ENCODE assay signal across 8 cellular contexts in the genomic region with DNA sequence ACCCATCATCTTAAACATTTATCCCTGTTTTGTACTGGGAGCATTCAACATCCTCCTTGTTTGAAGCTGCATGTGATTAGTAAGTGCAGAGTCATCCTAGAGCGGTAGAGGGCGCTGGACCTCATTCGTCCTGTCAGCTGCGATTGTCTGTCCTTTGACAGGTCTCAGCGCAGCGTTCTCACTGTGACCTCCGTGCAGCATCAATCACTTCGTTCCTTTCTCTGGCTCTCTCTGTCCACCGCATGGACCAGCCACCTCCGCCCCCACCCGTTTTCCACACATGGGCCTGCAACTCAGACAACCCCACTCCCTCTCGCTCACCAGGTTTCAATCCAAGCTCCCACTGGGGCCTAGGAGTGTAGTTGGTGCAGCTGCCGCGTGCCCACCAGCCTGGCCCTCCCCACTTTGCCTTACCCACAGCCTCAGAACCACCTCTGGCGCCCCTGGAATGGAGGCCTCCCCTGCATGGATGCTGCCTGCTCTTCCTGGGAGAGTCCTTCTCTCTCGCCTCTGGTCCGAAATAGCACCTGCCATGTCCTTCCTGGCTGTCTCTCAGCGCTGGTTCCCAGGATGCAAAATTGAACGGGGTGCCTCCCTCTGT.
A peak's percentile ranks its signal among the peaks of the same experiment; 100 is the strongest.
DNase-seq lines count a peak whose midpoint lies in the region; ATAC-seq lines count a peak whose summit lies in the region.

No MANE protein-coding gene starts in this region.

- no peak overlapping the region for H3K27ac Mint-ChIP-seq in activated naive CD8-positive, alpha-beta T cell treated with anti-CD3 and anti-CD28 coated beads, Interleukin-2, amount 50 U/mL, for 24 hours

- ATAC-seq in HG03342 (IDR thresholded peaks at IDR 0.05; ENCODE audit: unreplicated experiment) (peak; percentile 51), left cardiac atrium (peak; percentile 51 to 66)
- no peak for ATAC-seq in activated naive CD8-positive, alpha-beta T cell treated with anti-CD3 and anti-CD28 coated beads, Interleukin-2, amount 50 U/mL, for 24 hours

- H3K27me3 Mint-ChIP-seq in activated naive CD8-positive, alpha-beta T cell treated with anti-CD3 and anti-CD28 coated beads, Interleukin-2, amount 50 U/mL, for 24 hours: peaks cover 3% of the 10 kb centered on the region

- no peak overlapping the region for H3K27ac ChIP-seq in BLaER1 treated with 17β-estradiol and CSF1 and Interleukin-3, amounts not matched to agents 10 nM and 100 nM

- H3K9ac ChIP-seq in BLaER1 treated with 17β-estradiol and CSF1 and Interleukin-3, amounts not matched to agents 10 nM and 100 nM: peak overlapping the region in 1 of 11 experiments; percentile 25; a peak in 1 of 22 replicates

- no peaks in the 10 kb centered on the region for H3K27me3 ChIP-seq in BLaER1 treated with 17β-estradiol and CSF1 and Interleukin-3, amounts not matched to agents 10 nM and 100 nM

- H3K4me1 Mint-ChIP-seq in activated naive CD8-positive, alpha-beta T cell treated with anti-CD3 and anti-CD28 coated beads, Interleukin-2, amount 50 U/mL, for 24 hours: no peaks in the 10 kb centered on the region

- intact Hi-C loops in left cardiac atrium (cut with DNase I): loop anchor here (2.0 to 10.0 kb wide), 2 partner anchors 44 to 50 kb away; no protein-coding TSS in a partner anchor

- no peaks in the 10 kb centered on the region for H4K20me1 ChIP-seq in BLaER1 treated with 17β-estradiol and CSF1 and Interleukin-3, amounts not matched to agents 10 nM and 100 nM

- peaks cover 33 to 46% (median 39%) of the 10 kb centered on the region in 10 experiments for H3K4me1 ChIP-seq in BLaER1 treated with 17β-estradiol and CSF1 and Interleukin-3, amounts not matched to agents 10 nM and 100 nM

- H3K4me3 Mint-ChIP-seq in activated naive CD8-positive, alpha-beta T cell treated with anti-CD3 and anti-CD28 coated beads, Interleukin-2, amount 50 U/mL, for 24 hours: no peak overlapping the region

- H3K9me3 Mint-ChIP-seq in activated naive CD8-positive, alpha-beta T cell treated with anti-CD3 and anti-CD28 coated beads, Interleukin-2, amount 50 U/mL, for 24 hours: no peaks in the 10 kb centered on the region

- H3K4me2 ChIP-seq in BLaER1 treated with 17β-estradiol and CSF1 and Interleukin-3, amounts not matched to agents 10 nM and 100 nM: peak overlapping the region in 8 of 11 experiments; percentile 14 to 60 (median 46); a peak in 13 of 22 replicates

- H3K9me3 ChIP-seq in BLaER1 treated with 17β-estradiol and CSF1 and Interleukin-3, amounts not matched to agents 10 nM and 100 nM (replicated peaks in 1 of 11): peaks cover 0 to 21% (median 16%) of the 10 kb centered on the region in 11 experiments; a peak in 19 of 22 replicates

- H3K36me3 ChIP-seq in BLaER1 treated with 17β-estradiol and CSF1 and Interleukin-3, amounts not matched to agents 10 nM and 100 nM: peaks cover 0 to 6% (median 0%) of the 10 kb centered on the region in 11 experiments; a peak in 1 of 22 replicates

- no peaks in the 10 kb centered on the region for H3K36me3 Mint-ChIP-seq in activated naive CD8-positive, alpha-beta T cell treated with anti-CD3 and anti-CD28 coated beads, Interleukin-2, amount 50 U/mL, for 24 hours (ENCODE audit: low read depth)

- DNase-seq in SKM-1 (lab: John Stamatoyannopoulos, UW; ENCODE audit: unreplicated experiment) (peak; percentile 65), left cardiac atrium (peak; percentile 65), renal cortical epithelial cell (ENCODE audit: low read depth) (peak; percentile 28), NCI-H510A treated with DMSO at 0.1 percent for 48 hours (lab: John Stamatoyannopoulos, UW) (no peak), NCI-H2081 (lab: John Stamatoyannopoulos, UW) (no peak)
- DNase-seq in activated naive CD8-positive, alpha-beta T cell treated with anti-CD3 and anti-CD28 coated beads, Interleukin-2, amount 50 U/mL, for 24 hours: peak; percentile 59

- H3K4me3 ChIP-seq in BLaER1 treated with 17β-estradiol and CSF1 and Interleukin-3, amounts not matched to agents 10 nM and 100 nM: no peak overlapping the region

Comparison
In these comparisons a context has a peak if more than half of its experiments do, and no peak if none do; other contexts are left out.
1. DNase-seq: peak in SKM-1 (single experiment), activated naive CD8-positive, alpha-beta T cell treated with anti-CD3 and anti-CD28 coated beads, Interleukin-2, amount 50 U/mL, for 24 hours (single experiment), left cardiac atrium (single experiment) and renal cortical epithelial cell (single experiment); none in NCI-H510A treated with DMSO at 0.1 percent for 48 hours (single experiment) and NCI-H2081 (0 of 2).